ENCODE assay signal across 19 cellular contexts in the genomic region with DNA sequence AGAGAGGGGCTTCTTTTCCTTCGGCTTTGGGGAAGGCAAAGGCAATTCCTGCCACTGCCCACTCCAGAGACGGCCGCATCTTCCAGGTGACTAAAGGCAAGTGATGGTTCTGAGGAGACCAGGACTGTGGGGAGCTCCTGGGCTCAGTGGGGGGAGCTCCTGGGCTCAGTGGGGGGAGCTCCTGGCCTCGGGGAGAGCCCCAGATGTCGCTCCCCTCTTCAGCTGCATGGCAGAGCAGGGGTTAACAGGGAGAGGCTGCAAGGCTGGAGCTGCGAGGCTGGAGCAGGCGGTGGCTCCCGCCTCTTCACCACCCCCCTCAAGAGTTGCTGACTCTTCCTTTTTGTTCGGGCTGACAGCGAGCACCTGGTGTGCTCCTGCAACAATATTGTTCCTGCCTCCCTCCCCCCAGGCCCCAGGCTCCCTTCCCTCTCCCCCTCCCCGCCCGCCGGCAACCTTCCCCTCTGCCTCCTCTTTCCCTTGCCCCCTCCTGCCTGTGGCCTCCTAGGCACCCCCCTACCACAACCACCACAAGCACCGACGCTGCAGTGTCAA. TPM values are rescaled to one million over a fixed set of nuclear protein-coding genes. Genes with fewer than 3 reads are reported as not detected.
DNase-seq lines count a peak whose midpoint lies in the region; ATAC-seq lines count a peak whose summit lies in the region.
"Had no signal": no experiment of that assay in that cellular context is flagged by ENCODE, and none has a peak within 500 bp of the region (broad histone marks: within the 10 kb centered on the region; RNA-seq: fewer than 3 reads in every experiment).

No MANE protein-coding gene starts in this region.

- H3K27me3 ChIP-seq in iPS-18a (ENCODE audit: control insufficient read depth, insufficient read depth, low read length): peaks cover 87% of the 10 kb centered on the region

- peaks cover 2% of the 10 kb centered on the region for H3K4me1 Mint-ChIP-seq in activated CD8-positive, alpha-beta memory T cell treated with anti-CD3 and anti-CD28 coated beads, Interleukin-2, amount 10 ng/mL, durations not matched to agents 7 days and 5 days

- CTCF ChIA-PET in activated CD8-positive, alpha-beta memory T cell treated with anti-CD3 and anti-CD28 coated beads, Interleukin-2, amount 10 ng/mL, durations not matched to agents 7 days and 5 days (lab: Charles Lee): interaction anchor here (1.1 kb wide), 1 partner anchor 72 kb away, joined by 6 read pairs; no protein-coding TSS in a partner anchor

- DNase-seq in DMS 273 treated with DMSO at 0.1 percent for 48 hours (lab: John Stamatoyannopoulos, UW) (peak; percentile 4), NCI-H1092 treated with DMSO at 0.1 percent for 48 hours (lab: John Stamatoyannopoulos, UW) (peak; percentile 59), NCI-H510A (lab: John Stamatoyannopoulos, UW) (peak; percentile 95), left colon (no peak)
- DNase-seq in stimulated activated naive CD4-positive, alpha-beta T cell (lab: John Stamatoyannopoulos, UW): no peak
- DNase-seq in activated CD8-positive, alpha-beta memory T cell treated with anti-CD3 and anti-CD28 coated beads, Interleukin-2, amount 10 ng/mL, durations not matched to agents 7 days and 5 days: no peak
- DNase-seq: activated CD8-positive, alpha-beta T cell treated with anti-CD3 and anti-CD28 coated beads, Interleukin-2, amount 10 ng/mL, durations not matched to agents 7 days and 5 days; activated naive CD4-positive, alpha-beta T cell; effector memory CD4-positive, alpha-beta T cell; foreskin melanocyte; stimulated activated CD4-positive, alpha-beta T cell treated with anti-CD3 and anti-CD28 coated beads, Interleukin-4, amount 100 ng/mL, for 1 hour had no signal

- peaks cover 86% of the 10 kb centered on the region for H3K27me3 Mint-ChIP-seq in activated CD8-positive, alpha-beta memory T cell treated with anti-CD3 and anti-CD28 coated beads, Interleukin-2, amount 10 ng/mL, durations not matched to agents 7 days and 5 days

- ATAC-seq in HG02642 (IDR thresholded peaks at IDR 0.05; ENCODE audit: poor library complexity, unreplicated experiment) (no peak), left colon (no peak)
- ATAC-seq in activated CD8-positive, alpha-beta memory T cell treated with anti-CD3 and anti-CD28 coated beads, Interleukin-2, amount 10 ng/mL, durations not matched to agents 7 days and 5 days: no peak
- ATAC-seq: activated CD8-positive, alpha-beta T cell treated with anti-CD3 and anti-CD28 coated beads, Interleukin-2, amount 10 ng/mL, durations not matched to agents 7 days and 5 days; stimulated activated effector memory CD8-positive, alpha-beta T cell treated with anti-CD3 and anti-CD28 coated beads, Interleukin-12 subunit alpha, Interleukin-12 subunit beta, amount 100 ng/mL, for 72 hours had no signal

- H3K4me3 ChIP-seq in iPS-18a (ENCODE audit: low read length): peak overlapping the region; percentile 59
- H3K4me3 ChIP-seq: breast epithelium, HAP-1, right atrium auricular region had no signal

- H3K36me3 Mint-ChIP-seq in activated CD8-positive, alpha-beta memory T cell treated with anti-CD3 and anti-CD28 coated beads, Interleukin-2, amount 10 ng/mL, durations not matched to agents 7 days and 5 days: no peaks in the 10 kb centered on the region
- H3K36me3 Mint-ChIP-seq: stimulated activated effector memory CD8-positive, alpha-beta T cell treated with anti-CD3 and anti-CD28 coated beads, Interleukin-12 subunit alpha, Interleukin-12 subunit beta, amount 100 ng/mL, for 72 hours had no signal

- no peaks in the 10 kb centered on the region for H3K36me3 ChIP-seq in iPS-18a (ENCODE audit: control insufficient read depth, low read depth, low read length)
- H3K36me3 ChIP-seq: breast epithelium, HAP-1, right atrium auricular region had no signal

- no peaks in the 10 kb centered on the region for H3K9me3 ChIP-seq in iPS-18a (ENCODE audit: control insufficient read depth, low read depth, low read length)
- H3K9me3 ChIP-seq: breast epithelium, HAP-1, right atrium auricular region had no signal

- no peaks in the 10 kb centered on the region for H3K9me3 Mint-ChIP-seq in activated CD8-positive, alpha-beta memory T cell treated with anti-CD3 and anti-CD28 coated beads, Interleukin-2, amount 10 ng/mL, durations not matched to agents 7 days and 5 days (ENCODE audit: low read depth)
- H3K9me3 Mint-ChIP-seq: stimulated activated effector memory CD8-positive, alpha-beta T cell treated with anti-CD3 and anti-CD28 coated beads, Interleukin-12 subunit alpha, Interleukin-12 subunit beta, amount 100 ng/mL, for 72 hours had no signal

- no peak overlapping the region for H3K4me3 Mint-ChIP-seq in activated CD8-positive, alpha-beta memory T cell treated with anti-CD3 and anti-CD28 coated beads, Interleukin-2, amount 10 ng/mL, durations not matched to agents 7 days and 5 days
- H3K4me3 Mint-ChIP-seq: activated CD8-positive, alpha-beta T cell treated with anti-CD3 and anti-CD28 coated beads, Interleukin-2, amount 10 ng/mL, durations not matched to agents 7 days and 5 days; stimulated activated effector memory CD8-positive, alpha-beta T cell treated with anti-CD3 and anti-CD28 coated beads, Interleukin-12 subunit alpha, Interleukin-12 subunit beta, amount 100 ng/mL, for 72 hours had no signal

- H3K27ac ChIP-seq in iPS-18a (ENCODE audit: low read length): no peak overlapping the region
- H3K27ac ChIP-seq: breast epithelium, right atrium auricular region, RWPE1 had no signal

- peaks cover 61% of the 10 kb centered on the region for H3K4me1 ChIP-seq in iPS-18a (ENCODE audit: control insufficient read depth, low read depth, low read length)
- H3K4me1 ChIP-seq: breast epithelium, HAP-1 had no signal

- intact Hi-C loops in left colon (cut with DNase I, micrococcal nuclease): no loop called here

- H3K9ac ChIP-seq in iPS-18a (ENCODE audit: low read length): no peak overlapping the region

- no peak overlapping the region for H3K27ac Mint-ChIP-seq in activated CD8-positive, alpha-beta memory T cell treated with anti-CD3 and anti-CD28 coated beads, Interleukin-2, amount 10 ng/mL, durations not matched to agents 7 days and 5 days
- H3K27ac Mint-ChIP-seq: activated CD8-positive, alpha-beta T cell treated with anti-CD3 and anti-CD28 coated beads, Interleukin-2, amount 10 ng/mL, durations not matched to agents 7 days and 5 days; stimulated activated effector memory CD8-positive, alpha-beta T cell treated with anti-CD3 and anti-CD28 coated beads, Interleukin-12 subunit alpha, Interleukin-12 subunit beta, amount 100 ng/mL, for 72 hours had no signal

RNA-seq across cellular contexts. Expression of gene LBX1, which starts 56.3 kb away (rescaled TPM):
- not detected for total RNA-seq in activated CD8-positive, alpha-beta memory T cell treated with anti-CD3 and anti-CD28 coated beads, Interleukin-2, amount 10 ng/mL, durations not matched to agents 7 days and 5 days
- total RNA-seq in left colon: not detected
- total RNA-seq: activated CD8-positive, alpha-beta T cell treated with anti-CD3 and anti-CD28 coated beads, Interleukin-2, amount 10 ng/mL, durations not matched to agents 7 days and 5 days; breast epithelium; kidney epithelial cell; right atrium auricular region had no signal

Comparison
In these comparisons a context has a peak if more than half of its experiments do, and no peak if none do; other contexts are left out.
1. DNase-seq: peak in DMS 273 treated with DMSO at 0.1 percent for 48 hours (single experiment), NCI-H1092 treated with DMSO at 0.1 percent for 48 hours (single experiment) and NCI-H510A (single experiment); none in stimulated activated naive CD4-positive, alpha-beta T cell (0 of 6), activated CD8-positive, alpha-beta memory T cell treated with anti-CD3 and anti-CD28 coated beads, Interleukin-2, amount 10 ng/mL, durations not matched to agents 7 days and 5 days (single experiment) and left colon (0 of 2).